13 cellular contexts compared by ENCODE assay signal in the genomic region with DNA sequence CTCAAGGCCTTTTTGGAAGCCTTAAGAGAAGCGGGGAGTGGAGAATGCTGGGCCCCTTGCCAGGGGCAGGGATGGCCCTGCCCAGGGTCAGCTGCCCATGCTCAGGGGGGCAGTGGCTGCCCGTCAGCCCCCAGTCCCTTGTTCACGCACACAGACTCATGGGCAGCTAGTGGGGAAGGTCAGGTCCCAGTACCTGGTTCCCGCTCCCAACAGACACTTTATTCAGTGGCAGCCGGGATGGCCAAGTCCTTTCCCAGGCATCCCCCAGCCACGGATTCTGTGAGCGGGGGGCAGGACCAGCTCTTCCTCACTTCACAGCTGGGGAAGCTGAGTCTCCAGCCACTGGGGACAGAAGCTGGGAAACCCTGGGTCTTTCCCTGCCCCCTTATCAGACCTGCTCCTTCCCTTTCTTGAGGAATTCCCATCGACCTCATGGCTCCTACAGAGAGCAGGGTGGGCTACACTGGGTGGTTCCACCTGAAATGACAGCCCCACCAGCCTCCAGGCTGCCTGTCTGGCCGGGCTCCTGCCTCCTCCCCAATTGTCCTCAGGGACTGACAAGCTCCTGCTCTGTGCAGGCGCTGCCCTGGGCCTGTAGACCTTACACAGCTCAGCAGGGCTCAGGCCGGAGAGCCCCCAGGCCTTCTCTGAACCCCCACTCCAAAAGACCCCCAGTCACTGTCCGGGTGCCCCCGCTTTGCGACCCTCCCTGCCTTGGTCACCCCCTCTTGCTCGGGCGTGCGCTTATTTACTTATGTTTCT.
"Had no signal": no experiment of that assay in that cellular context is flagged by ENCODE, and none has a peak within 500 bp of the region (broad histone marks: within the 10 kb centered on the region; RNA-seq: fewer than 3 reads in every experiment).

No MANE protein-coding gene starts in this region.

- DNase-seq: activated CD4-positive, alpha-beta memory T cell treated with anti-CD3 and anti-CD28 coated beads for 36 hours; activated naive CD4-positive, alpha-beta T cell treated with anti-CD3 and anti-CD28 coated beads, Interleukin-2, amount 50 U/mL, for 16 hours; amniotic stem cell; immature natural killer cell; retina; SHP77 treated with DMSO at 0.1 percent for 48 hours; small intestine had no signal

- H3K4me3 ChIP-seq: body of pancreas had no signal

- H3K4me3 Mint-ChIP-seq: activated CD4-positive, alpha-beta memory T cell treated with anti-CD3 and anti-CD28 coated beads for 36 hours; activated T-helper 1 cell treated with anti-CD3 and anti-CD28 coated beads, Interleukin-12 subunit alpha, Interleukin-12 subunit beta, Interleukin-2, Interleukin-4 antibody, amounts not matched to agents 30 ng/mL and 10 ng/mL and 1 ng/mL, durations not matched to agents 14 hours and 24 hours and 36 hours; dendritic cell treated with granulocyte-macrophage colony-stimulating factor and Interleukin-4, amounts not matched to agents 40 ng/mL and 50 ng/mL, for 4 days; immature natural killer cell; T-helper 2 cell treated with Interferon-gamma antibody and Interleukin-4, amounts not matched to agents 5 μg/mL and 100 μg/mL, for 36 hours; type B pancreatic cell had no signal

- H3K36me3 Mint-ChIP-seq: activated CD4-positive, alpha-beta memory T cell treated with anti-CD3 and anti-CD28 coated beads for 36 hours; immature natural killer cell; type B pancreatic cell had no signal

- ATAC-seq: body of pancreas had no signal

- H3K27ac ChIP-seq: body of pancreas, parathyroid adenoma had no signal

- H3K9me3 Mint-ChIP-seq: activated CD4-positive, alpha-beta memory T cell treated with anti-CD3 and anti-CD28 coated beads for 36 hours; activated T-helper 1 cell treated with anti-CD3 and anti-CD28 coated beads, Interleukin-12 subunit alpha, Interleukin-12 subunit beta, Interleukin-2, Interleukin-4 antibody, amounts not matched to agents 30 ng/mL and 10 ng/mL and 1 ng/mL, durations not matched to agents 14 hours and 24 hours and 36 hours; dendritic cell treated with granulocyte-macrophage colony-stimulating factor and Interleukin-4, amounts not matched to agents 40 ng/mL and 50 ng/mL, for 4 days; immature natural killer cell; T-helper 2 cell treated with Interferon-gamma antibody and Interleukin-4, amounts not matched to agents 5 μg/mL and 100 μg/mL, for 36 hours; type B pancreatic cell had no signal

- H3K9ac ChIP-seq: parathyroid adenoma had no signal

- H3K27me3 ChIP-seq: body of pancreas had no signal

- H3K27ac Mint-ChIP-seq: activated CD4-positive, alpha-beta memory T cell treated with anti-CD3 and anti-CD28 coated beads for 36 hours; activated T-helper 1 cell treated with anti-CD3 and anti-CD28 coated beads, Interleukin-12 subunit alpha, Interleukin-12 subunit beta, Interleukin-2, Interleukin-4 antibody, amounts not matched to agents 30 ng/mL and 10 ng/mL and 1 ng/mL, durations not matched to agents 14 hours and 24 hours and 36 hours; dendritic cell treated with granulocyte-macrophage colony-stimulating factor and Interleukin-4, amounts not matched to agents 40 ng/mL and 50 ng/mL, for 4 days; immature natural killer cell; T-helper 2 cell treated with Interferon-gamma antibody and Interleukin-4, amounts not matched to agents 5 μg/mL and 100 μg/mL, for 36 hours; type B pancreatic cell had no signal

- H3K9me3 ChIP-seq: body of pancreas had no signal

- H3K79me2 ChIP-seq: parathyroid adenoma had no signal

- H3K4me1 ChIP-seq: body of pancreas, parathyroid adenoma had no signal

- H2AFZ ChIP-seq: parathyroid adenoma had no signal

- H3K4me1 Mint-ChIP-seq: immature natural killer cell had no signal
